29 cellular contexts compared by ENCODE assay signal in genomic region chr6:157040191-157040590, GRCh38.
"Had no signal": no experiment of that assay in that cellular context is flagged by ENCODE, and none has a peak within 500 bp of the region (broad histone marks: within the 10 kb centered on the region; RNA-seq: fewer than 3 reads in every experiment).

No MANE protein-coding gene starts in this region.

- H3K4me3 Mint-ChIP-seq: activated CD4-positive, alpha-beta T cell treated with anti-CD3 and anti-CD28 coated beads, Interleukin-2, amount 10 ng/mL, durations not matched to agents 24 days and 14 days; activated CD8-positive, alpha-beta T cell treated with anti-CD3 and anti-CD28 coated beads for 36 hours; activated naive CD8-positive, alpha-beta T cell treated with anti-CD3 and anti-CD28 coated beads, Interleukin-2, amount 10 ng/mL, durations not matched to agents 7 days and 5 days; activated T-cell treated with anti-CD3 and anti-CD28 coated beads, Interleukin-2, amount 50 U/mL, for 72 hours; activated T-helper 17 cell treated with anti-CD3 and anti-CD28 coated beads, Interleukin-2, amount 50 U/mL, for 72 hours; T-helper 1 cell treated with Interleukin-12 subunit alpha and Interleukin-12 subunit beta and Interleukin-4 antibody, amounts not matched to agents 30 μg/mL and 1 μg/mL, for 36 hours; T-helper 2 cell treated with Interferon-gamma antibody and Interleukin-4, amounts not matched to agents 5 μg/mL and 100 μg/mL, for 36 hours had no signal

- H3K27me3 Mint-ChIP-seq: activated CD4-positive, alpha-beta T cell treated with anti-CD3 and anti-CD28 coated beads, Interleukin-2, amount 10 ng/mL, durations not matched to agents 24 days and 14 days; activated CD8-positive, alpha-beta T cell treated with anti-CD3 and anti-CD28 coated beads for 36 hours; activated naive CD8-positive, alpha-beta T cell treated with anti-CD3 and anti-CD28 coated beads, Interleukin-2, amount 10 ng/mL, durations not matched to agents 7 days and 5 days; activated T-helper 17 cell treated with anti-CD3 and anti-CD28 coated beads, Interleukin-2, amount 50 U/mL, for 72 hours had no signal

- H3K9ac ChIP-seq: KMS-11, SK-N-SH had no signal

- H3K9me3 Mint-ChIP-seq: activated CD4-positive, alpha-beta T cell treated with anti-CD3 and anti-CD28 coated beads, Interleukin-2, amount 10 ng/mL, durations not matched to agents 24 days and 14 days; activated CD8-positive, alpha-beta T cell treated with anti-CD3 and anti-CD28 coated beads for 36 hours; activated naive CD8-positive, alpha-beta T cell treated with anti-CD3 and anti-CD28 coated beads, Interleukin-2, amount 10 ng/mL, durations not matched to agents 7 days and 5 days; activated T-cell treated with anti-CD3 and anti-CD28 coated beads, Interleukin-2, amount 50 U/mL, for 72 hours; activated T-helper 17 cell treated with anti-CD3 and anti-CD28 coated beads, Interleukin-2, amount 50 U/mL, for 72 hours; T-helper 1 cell treated with Interleukin-12 subunit alpha and Interleukin-12 subunit beta and Interleukin-4 antibody, amounts not matched to agents 30 μg/mL and 1 μg/mL, for 36 hours; T-helper 2 cell treated with Interferon-gamma antibody and Interleukin-4, amounts not matched to agents 5 μg/mL and 100 μg/mL, for 36 hours had no signal

- H3K4me1 ChIP-seq: SJCRH30 had no signal

- H3K4me1 Mint-ChIP-seq: activated T-helper 17 cell treated with anti-CD3 and anti-CD28 coated beads, Interleukin-2, amount 50 U/mL, for 72 hours had no signal

- H3K36me3 ChIP-seq: adrenal gland, breast epithelium, SJCRH30 had no signal

- H3K4me3 ChIP-seq: adrenal gland, body of pancreas, breast epithelium, SJCRH30 had no signal

- ATAC-seq: activated CD8-positive, alpha-beta T cell treated with anti-CD3 and anti-CD28 coated beads for 36 hours; activated T-cell treated with anti-CD3 and anti-CD28 coated beads, Interleukin-2, amount 50 U/mL, for 72 hours; activated T-helper 17 cell treated with anti-CD3 and anti-CD28 coated beads, Interleukin-2, amount 50 U/mL, for 72 hours; body of pancreas; Panc1 had no signal

- H3K27ac Mint-ChIP-seq: activated CD4-positive, alpha-beta T cell treated with anti-CD3 and anti-CD28 coated beads, Interleukin-2, amount 10 ng/mL, durations not matched to agents 24 days and 14 days; activated CD8-positive, alpha-beta T cell treated with anti-CD3 and anti-CD28 coated beads for 36 hours; activated naive CD8-positive, alpha-beta T cell treated with anti-CD3 and anti-CD28 coated beads, Interleukin-2, amount 10 ng/mL, durations not matched to agents 7 days and 5 days; activated T-cell treated with anti-CD3 and anti-CD28 coated beads, Interleukin-2, amount 50 U/mL, for 72 hours; activated T-helper 17 cell treated with anti-CD3 and anti-CD28 coated beads, Interleukin-2, amount 50 U/mL, for 72 hours; T-helper 1 cell treated with Interleukin-12 subunit alpha and Interleukin-12 subunit beta and Interleukin-4 antibody, amounts not matched to agents 30 μg/mL and 1 μg/mL, for 36 hours had no signal

- H3K27me3 ChIP-seq: adrenal gland, body of pancreas, breast epithelium, SJCRH30 had no signal

- DNase-seq: activated CD4-positive, alpha-beta T cell treated with anti-CD3 and anti-CD28 coated beads, Interleukin-2, amount 10 ng/mL, durations not matched to agents 24 days and 14 days; activated CD4-positive, alpha-beta T cell treated with anti-CD3 and anti-CD28 coated beads, Interleukin-2, amount 50 U/mL, for 4 hours; activated CD8-positive, alpha-beta T cell treated with anti-CD3 and anti-CD28 coated beads for 36 hours; activated effector memory CD4-positive, alpha-beta T cell treated with anti-CD3 and anti-CD28 coated beads, Interleukin-2, amount 50 U/mL, for 16 hours; activated naive CD4-positive, alpha-beta T cell; activated naive CD4-positive, alpha-beta T cell treated with anti-CD3 and anti-CD28 coated beads, Interleukin-2, amount 50 U/mL, for 16 hours; activated naive CD8-positive, alpha-beta T cell treated with anti-CD3 and anti-CD28 coated beads, Interleukin-2, amount 10 ng/mL, durations not matched to agents 7 days and 5 days; activated T-cell treated with anti-CD3 and anti-CD28 coated beads, Interleukin-2, amount 50 U/mL, for 1 hour; activated T-cell treated with anti-CD3 and anti-CD28 coated beads, Interleukin-2, amount 50 U/mL, for 72 hours; adrenal gland; body of pancreas; MM.1S; NCI-H1105 treated with DMSO at 0.1 percent for 48 hours; NCI-H1436; NCI-H1694; NCI-H1930; NCI-H2081 treated with DMSO at 0.1 percent for 48 hours; NCI-H226; NCI-H446 treated with DMSO at 0.1 percent for 48 hours; NCI-H69; SHP77; SJCRH30; SK-N-SH had no signal

- H3K9me3 ChIP-seq: adrenal gland, body of pancreas, breast epithelium, SJCRH30, SK-N-SH had no signal

- H3K27ac ChIP-seq: adrenal gland, body of pancreas, breast epithelium, KMS-11, SJCRH30 had no signal
